ENCODE assay signal across 4 cellular contexts in genomic region chrX:148979786-148980185, GRCh38.
"Had no signal": no experiment of that assay in that cellular context is flagged by ENCODE, and none has a peak within 500 bp of the region (broad histone marks: within the 10 kb centered on the region; RNA-seq: fewer than 3 reads in every experiment).

No MANE protein-coding gene starts in this region.

- H3K27ac ChIP-seq: HL-60 had no signal

- H3K4me3 ChIP-seq: K562 had no signal

- DNase-seq: IMR-90, KBM-7 had no signal
